ENCODE assay signal across 14 cellular contexts in genomic region chr16:28149016-28149888, GRCh38.
DNase-seq lines count a peak whose midpoint lies in the region; ATAC-seq and TF ChIP-seq lines count a peak whose summit lies in the region.
"Had no signal": no experiment of that assay in that cellular context is flagged by ENCODE, and none has a peak within 500 bp of the region (broad histone marks: within the 10 kb centered on the region; RNA-seq: fewer than 3 reads in every experiment).

No MANE protein-coding gene starts in this region.

- no peaks in the 10 kb centered on the region for H3K27me3 ChIP-seq in breast epithelium
- H3K27me3 ChIP-seq: ovary had no signal

- peak; percentile 59 for ATAC-seq in activated CD8-positive, alpha-beta T cell treated with anti-CD3 and anti-CD28 coated beads for 36 hours
- ATAC-seq in HG03342 (IDR thresholded peaks at IDR 0.05; ENCODE audit: unreplicated experiment) (no peak), HG02884 (IDR thresholded peaks at IDR 0.05; ENCODE audit: unreplicated experiment) (no peak)

- BruUV-seq in MCF 10A (replicated peaks; lab: Mats Ljungman, UMichigan): no TSS peak

- H3K4me3 Mint-ChIP-seq in MCF 10A (ENCODE audit: unreplicated experiment): no peak overlapping the region
- H3K4me3 Mint-ChIP-seq in activated CD8-positive, alpha-beta T cell treated with anti-CD3 and anti-CD28 coated beads for 36 hours: no peak overlapping the region
- H3K4me3 Mint-ChIP-seq in immature natural killer cell: peak overlapping the region in 2 of 5 donors; percentile 24 to 36

- H3K4me1 Mint-ChIP-seq in MCF 10A (ENCODE audit: insufficient read depth, unreplicated experiment) (no peaks in the 10 kb centered on the region), immature natural killer cell (peaks cover 50 to 54% of the 10 kb centered on the region in 2 donors)
- H3K4me1 Mint-ChIP-seq in activated CD8-positive, alpha-beta T cell treated with anti-CD3 and anti-CD28 coated beads for 36 hours (ENCODE audit: low read depth): peaks cover 72% of the 10 kb centered on the region

- peaks cover 88% of the 10 kb centered on the region for H3K36me3 Mint-ChIP-seq in MCF 10A (ENCODE audit: insufficient read depth, unreplicated experiment)
- H3K36me3 Mint-ChIP-seq in activated CD8-positive, alpha-beta T cell treated with anti-CD3 and anti-CD28 coated beads for 36 hours (ENCODE audit: low read depth): peaks cover 74% of the 10 kb centered on the region
- H3K36me3 Mint-ChIP-seq in immature natural killer cell: peaks cover 38 to 69% (median 52%) of the 10 kb centered on the region in 3 donors

- H3K27ac Mint-ChIP-seq in MCF 10A (ENCODE audit: low read depth, unreplicated experiment): no peak overlapping the region
- H3K27ac Mint-ChIP-seq in activated CD8-positive, alpha-beta T cell treated with anti-CD3 and anti-CD28 coated beads for 36 hours: peak overlapping the region; percentile 77
- peak overlapping the region; percentile 79 to 99 (median 86) for H3K27ac Mint-ChIP-seq in immature natural killer cell

- H3K9me3 Mint-ChIP-seq in MCF 10A (ENCODE audit: unreplicated experiment): no peaks in the 10 kb centered on the region
- no peaks in the 10 kb centered on the region for H3K9me3 Mint-ChIP-seq in activated CD8-positive, alpha-beta T cell treated with anti-CD3 and anti-CD28 coated beads for 36 hours
- H3K9me3 Mint-ChIP-seq in immature natural killer cell: no peaks in the 10 kb centered on the region

- H3K9me3 ChIP-seq in breast epithelium: no peaks in the 10 kb centered on the region
- H3K9me3 ChIP-seq: ovary had no signal

- TF ChIP-seq CTCF in MCF 10A (IDR thresholded peaks at IDR 0.05; ENCODE audit: unreplicated experiment) (no peak), breast epithelium (IDR thresholded peaks at IDR 0.05) (no peak)
- no peak for TF ChIP-seq CTCF in activated CD8-positive, alpha-beta T cell treated with anti-CD3 and anti-CD28 coated beads for 36 hours (IDR thresholded peaks at IDR 0.05)

- H3K4me1 ChIP-seq in breast epithelium: no peaks in the 10 kb centered on the region

- H3K4me3 ChIP-seq in breast epithelium: no peak overlapping the region
- H3K4me3 ChIP-seq: ovary had no signal

- H3K36me3 ChIP-seq in breast epithelium: peaks cover 3% of the 10 kb centered on the region
- H3K36me3 ChIP-seq: ovary had no signal

- TF ChIP-seq POLR2A in breast epithelium (IDR thresholded peaks at IDR 0.05): no peak

- no peaks in the 10 kb centered on the region for H3K27me3 Mint-ChIP-seq in MCF 10A (ENCODE audit: insufficient read depth, unreplicated experiment)
- H3K27me3 Mint-ChIP-seq in activated CD8-positive, alpha-beta T cell treated with anti-CD3 and anti-CD28 coated beads for 36 hours: no peaks in the 10 kb centered on the region
- H3K27me3 Mint-ChIP-seq in immature natural killer cell (ENCODE audit: low read depth in 3 of 3): peaks cover 0 to 2% (median 0%) of the 10 kb centered on the region in 3 donors

- intact Hi-C loops in MCF 10A (cut with micrococcal nuclease) (no loop called here), breast epithelium (cut with DNase I; ENCODE audit: low total_unique reads) (no loop called here)
- intact Hi-C loops in activated CD8-positive, alpha-beta T cell treated with anti-CD3 and anti-CD28 coated beads for 36 hours (cut with micrococcal nuclease): no loop called here

- DNase-seq in MCF 10A (ENCODE audit: unreplicated experiment) (peak; percentile 39), breast epithelium (ENCODE audit: low spot score in 2 of 2) (no peak), immature natural killer cell (no peak), EL (no peak), DMS53 (lab: John Stamatoyannopoulos, UW) (no peak)
- no peak for DNase-seq in activated CD8-positive, alpha-beta T cell treated with anti-CD3 and anti-CD28 coated beads for 36 hours
- DNase-seq: activated effector memory CD4-positive, alpha-beta T cell treated with anti-CD3 and anti-CD28 coated beads, Interleukin-2, amount 50 U/mL, for 16 hours; DMS79; hypothalamus; NCI-H2171; ovary; WERI-Rb-1 had no signal

- POLR2A ChIA-PET in MCF 10A (lab: Yijun Ruan, JAX): no interaction called here
- POLR2A ChIA-PET in activated CD8-positive, alpha-beta T cell treated with anti-CD3 and anti-CD28 coated beads for 36 hours (lab: Charles Lee): interaction anchor here (0.7 to 1.7 kb wide), 8 partner anchors 14 to 63 kb away, joined by 3 to 6 read pairs (median 4); partner anchors contain the start of gene XPO6

- CTCF ChIA-PET in MCF 10A (lab: Yijun Ruan, JAX): no interaction called here
- CTCF ChIA-PET in activated CD8-positive, alpha-beta T cell treated with anti-CD3 and anti-CD28 coated beads for 36 hours (lab: Charles Lee): interaction anchor here (0.8 to 1.8 kb wide), 4 partner anchors 15 to 68 kb away, joined by 3 to 6 read pairs (median 3); no protein-coding TSS in a partner anchor

- no peak overlapping the region for H3K27ac ChIP-seq in breast epithelium
- H3K27ac ChIP-seq: ovary, WERI-Rb-1 had no signal
